In the genomic region with DNA sequence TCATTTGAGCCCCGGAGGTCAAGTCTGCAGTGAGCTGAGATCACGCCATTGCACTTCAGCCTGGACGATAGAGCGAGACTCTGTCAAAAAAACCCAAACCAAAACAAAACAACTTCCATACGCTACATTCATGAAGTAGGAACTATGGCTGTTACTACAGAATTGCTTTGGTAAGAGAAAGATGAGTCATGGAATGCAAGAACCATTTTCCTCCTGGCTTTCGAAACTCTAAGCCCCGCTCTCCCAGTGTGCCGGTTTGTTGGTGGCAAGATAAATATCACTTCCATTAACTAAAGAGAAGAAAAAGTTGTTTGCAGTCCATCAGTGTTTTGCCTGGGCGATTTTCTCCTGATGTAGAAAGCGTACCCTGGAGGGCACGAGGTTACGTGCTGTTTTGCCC, we compare ENCODE assay signal across 19 cellular contexts.
DNase-seq lines count a peak whose midpoint lies in the region; ATAC-seq and TF ChIP-seq lines count a peak whose summit lies in the region.
"Had no signal": no experiment of that assay in that cellular context is flagged by ENCODE, and none has a peak within 500 bp of the region (broad histone marks: within the 10 kb centered on the region; RNA-seq: fewer than 3 reads in every experiment).

No MANE protein-coding gene starts in this region.

- H3K4me1 ChIP-seq in breast epithelium (no peaks in the 10 kb centered on the region), SJSA1 (replicated peaks) (peaks cover 31% of the 10 kb centered on the region), H9 (ENCODE audit: insufficient read depth, low read length) (peaks cover 1% of the 10 kb centered on the region; the same call in 1 of the 2 replicates)

- intact Hi-C loops in MCF 10A (cut with micrococcal nuclease): no loop called here
- intact Hi-C loops in breast epithelium (cut with DNase I; ENCODE audit: low total_unique reads): no loop called here

- no peaks in the 10 kb centered on the region for H3K27me3 ChIP-seq in breast epithelium
- no peaks in the 10 kb centered on the region for H3K27me3 ChIP-seq in SJSA1 (replicated peaks)
- H3K27me3 ChIP-seq in H9 (ENCODE audit: insufficient read depth, low read length): no peaks in the 10 kb centered on the region
- H3K27me3 ChIP-seq: ovary had no signal

- TF ChIP-seq CTCF in MCF 10A (IDR thresholded peaks at IDR 0.05; ENCODE audit: unreplicated experiment): no peak
- TF ChIP-seq CTCF in breast epithelium (IDR thresholded peaks at IDR 0.05): no peak
- TF ChIP-seq CTCF in fibroblast of mammary gland (conservative IDR thresholded peaks at IDR 0.05; ENCODE audit: control insufficient read depth, insufficient read depth, low read depth, low read length): no peak
- no peak for TF ChIP-seq CTCF in H9 (conservative IDR thresholded peaks at IDR 0.05)

- H3K9me3 ChIP-seq in breast epithelium (no peaks in the 10 kb centered on the region), SJSA1 (replicated peaks) (no peaks in the 10 kb centered on the region), H9 (ENCODE audit: control insufficient read depth, low read depth, low read length) (no peaks in the 10 kb centered on the region)
- H3K9me3 ChIP-seq: ovary had no signal

- H3K27me3 Mint-ChIP-seq in MCF 10A (ENCODE audit: insufficient read depth, unreplicated experiment): no peaks in the 10 kb centered on the region
- no peaks in the 10 kb centered on the region for H3K27me3 Mint-ChIP-seq in stimulated activated naive B cell treated with anti-CD40 and anti-IgM and Interleukin-4, amounts not matched to agents 10 μg/mL and 1 μg/mL and 100 μg/mL, for 72 hours
- no peaks in the 10 kb centered on the region for H3K27me3 Mint-ChIP-seq in effector memory CD8-positive, alpha-beta T cell
- no peaks in the 10 kb centered on the region for H3K27me3 Mint-ChIP-seq in H9 (ENCODE audit: low read depth)
- H3K27me3 Mint-ChIP-seq: activated naive CD4-positive, alpha-beta T cell treated with anti-CD3 and anti-CD28 coated beads, Interleukin-2, amount 50 U/mL, for 24 hours; type B pancreatic cell had no signal

- no peaks in the 10 kb centered on the region for H3K79me1 ChIP-seq in H9 (ENCODE audit: insufficient read depth, low read depth, low read length, poor library complexity, severe bottlenecking)

- H3K27ac Mint-ChIP-seq in MCF 10A (ENCODE audit: low read depth, unreplicated experiment) (no peak overlapping the region), H9 (no peak overlapping the region)
- H3K27ac Mint-ChIP-seq in stimulated activated naive B cell treated with anti-CD40 and anti-IgM and Interleukin-4, amounts not matched to agents 10 μg/mL and 1 μg/mL and 100 μg/mL, for 72 hours: peak overlapping the region; percentile 20
- H3K27ac Mint-ChIP-seq in effector memory CD8-positive, alpha-beta T cell: no peak overlapping the region
- H3K27ac Mint-ChIP-seq: activated naive CD4-positive, alpha-beta T cell treated with anti-CD3 and anti-CD28 coated beads, Interleukin-2, amount 50 U/mL, for 24 hours; type B pancreatic cell had no signal

- H3K36me3 ChIP-seq in breast epithelium (no peaks in the 10 kb centered on the region), SJSA1 (no peaks in the 10 kb centered on the region; the same call in 1 of the 2 replicates)
- H3K36me3 ChIP-seq: ovary had no signal

- no peak overlapping the region for H2BK120ac ChIP-seq in H9 (ENCODE audit: low read depth, low read length, poor library complexity, severe bottlenecking)

- no peak overlapping the region for H4K5ac ChIP-seq in H9 (ENCODE audit: insufficient read length, low read depth, low read length)

- no peak overlapping the region for H3K4ac ChIP-seq in H9 (ENCODE audit: low read depth, low read length)

- TF ChIP-seq POLR2A in breast epithelium (IDR thresholded peaks at IDR 0.05): no peak

- H3T11ph ChIP-seq in H9 (ENCODE audit: low read length): no peak overlapping the region

- H3K79me2 ChIP-seq in H9 (ENCODE audit: insufficient read depth, low read length): no peaks in the 10 kb centered on the region

- H2BK12ac ChIP-seq in H9 (ENCODE audit: insufficient read length, low read depth, low read length): no peak overlapping the region

- H4K8ac ChIP-seq in H9 (replicated peaks; ENCODE audit: insufficient read length, low read depth, low read length): no peak overlapping the region

- no peak for ATAC-seq in stimulated activated naive B cell treated with anti-CD40 and anti-IgM and Interleukin-4, amounts not matched to agents 10 μg/mL and 1 μg/mL and 100 μg/mL, for 72 hours (replicated peaks)
- no peak for ATAC-seq in HG03354 (IDR thresholded peaks at IDR 0.05; ENCODE audit: poor library complexity, severe bottlenecking, unreplicated experiment)
- ATAC-seq in effector memory CD8-positive, alpha-beta T cell (replicated peaks): no peak
- ATAC-seq: left colon had no signal

- BruUV-seq in MCF 10A (replicated peaks; lab: Mats Ljungman, UMichigan): no TSS peak

- no peak overlapping the region for H3K18ac ChIP-seq in H9 (ENCODE audit: insufficient read length, low read depth, low read length)

- no peaks in the 10 kb centered on the region for H3K23me2 ChIP-seq in H9 (ENCODE audit: insufficient read length, low read depth, low read length, poor library complexity, severe bottlenecking)

- peak; percentile 74 for DNase-seq in MCF 10A (ENCODE audit: unreplicated experiment)
- no peak for DNase-seq in breast epithelium (ENCODE audit: low spot score in 2 of 2)
- no peak for DNase-seq in SJSA1 (ENCODE audit: low read depth in 1 of 2, low spot score in 2 of 2)
- peak; percentile 63 for DNase-seq in fibroblast of mammary gland (ENCODE audit: low read depth)
- DNase-seq in stimulated activated naive B cell treated with anti-CD40 and anti-IgM and Interleukin-4, amounts not matched to agents 10 μg/mL and 1 μg/mL and 100 μg/mL, for 72 hours: no peak
- no peak for DNase-seq in effector memory CD8-positive, alpha-beta T cell
- no peak for DNase-seq in H9
- DNase-seq: 8988T; activated T-cell treated with anti-CD3 and anti-CD28 coated beads, Interleukin-2, amount 50 U/mL, for 1 hour; cerebellar nuclear complex; left colon; NCI-H1092 treated with DMSO at 0.1 percent for 48 hours; ovary; SHP77 had no signal

- H3K4me3 ChIP-seq in breast epithelium (no peak overlapping the region), SJSA1 (no peak overlapping the region), fibroblast of mammary gland (ENCODE audit: control insufficient read depth, low read depth, low read length) (no peak overlapping the region)
- H3K4me3 ChIP-seq: ovary, skin epidermis had no signal

- H3K4me1 Mint-ChIP-seq in MCF 10A (ENCODE audit: insufficient read depth, unreplicated experiment): peaks cover 12% of the 10 kb centered on the region
- H3K4me1 Mint-ChIP-seq in stimulated activated naive B cell treated with anti-CD40 and anti-IgM and Interleukin-4, amounts not matched to agents 10 μg/mL and 1 μg/mL and 100 μg/mL, for 72 hours: peaks cover 17 to 19% of the 10 kb centered on the region in 2 donors
- H3K4me1 Mint-ChIP-seq in effector memory CD8-positive, alpha-beta T cell (ENCODE audit: low read depth in 2 of 2): peaks cover 9 to 13% of the 10 kb centered on the region in 2 donors
- H3K4me1 Mint-ChIP-seq in H9: peaks cover 3 to 14% of the 10 kb centered on the region in 2 experiments

- no peak overlapping the region for H2AK5ac ChIP-seq in H9 (ENCODE audit: insufficient read length, low read length)

- H2AFZ ChIP-seq in H9 (ENCODE audit: low read length): no peak overlapping the region

- H3K9ac ChIP-seq in H9 (ENCODE audit: extremely low read depth, insufficient read length, low read length): no peak overlapping the region

- no peak overlapping the region for H4K91ac ChIP-seq in H9 (ENCODE audit: insufficient read length, low read depth, low read length)

- no peak overlapping the region for H3K27ac ChIP-seq in breast epithelium
- H3K27ac ChIP-seq in SJSA1: peak overlapping the region; percentile 24; the same call in 1 of the 2 replicates
- H3K27ac ChIP-seq in H9 (ENCODE audit: insufficient read length, low read depth, low read length): no peak overlapping the region
- H3K27ac ChIP-seq: epithelial cell of prostate, ovary, skin epidermis had no signal

- no peak overlapping the region for H3K4me2 ChIP-seq in H9 (ENCODE audit: insufficient read depth, insufficient read length, low read length)

- H3K36me3 Mint-ChIP-seq in MCF 10A (ENCODE audit: insufficient read depth, unreplicated experiment) (no peaks in the 10 kb centered on the region), H9 (ENCODE audit: insufficient read depth in 1 of 3, low read depth in 3 of 3) (0 out of 7 replicates have a peak, but pooled peaks cover 0 to 2% (median 0%) of the 10 kb centered on the region in 3 experiments)
- H3K36me3 Mint-ChIP-seq in stimulated activated naive B cell treated with anti-CD40 and anti-IgM and Interleukin-4, amounts not matched to agents 10 μg/mL and 1 μg/mL and 100 μg/mL, for 72 hours: peaks cover 34 to 76% of the 10 kb centered on the region in 2 donors
- no peaks in the 10 kb centered on the region for H3K36me3 Mint-ChIP-seq in effector memory CD8-positive, alpha-beta T cell (ENCODE audit: insufficient read depth)
- H3K36me3 Mint-ChIP-seq: activated naive CD4-positive, alpha-beta T cell treated with anti-CD3 and anti-CD28 coated beads, Interleukin-2, amount 50 U/mL, for 24 hours had no signal

- H3K4me3 Mint-ChIP-seq in MCF 10A (ENCODE audit: unreplicated experiment) (no peak overlapping the region), H9 (no peak overlapping the region)
- no peak overlapping the region for H3K4me3 Mint-ChIP-seq in stimulated activated naive B cell treated with anti-CD40 and anti-IgM and Interleukin-4, amounts not matched to agents 10 μg/mL and 1 μg/mL and 100 μg/mL, for 72 hours
- H3K4me3 Mint-ChIP-seq in effector memory CD8-positive, alpha-beta T cell: no peak overlapping the region
- H3K4me3 Mint-ChIP-seq: activated naive CD4-positive, alpha-beta T cell treated with anti-CD3 and anti-CD28 coated beads, Interleukin-2, amount 50 U/mL, for 24 hours; type B pancreatic cell had no signal

- POLR2A ChIA-PET in MCF 10A (lab: Yijun Ruan, JAX): no interaction called here

- no CpG with 5 or more reads among the region's 12 CpGs for WGBS in H9 (ENCODE audit: extremely low coverage, insufficient read length, low lambda C conversion rate)

- no peak overlapping the region for H3K14ac ChIP-seq in H9 (ENCODE audit: insufficient read depth, low read length)

- H2BK20ac ChIP-seq in H9 (ENCODE audit: low read depth, low read length, poor library complexity, severe bottlenecking): no peak overlapping the region

- CTCF ChIA-PET in MCF 10A (lab: Yijun Ruan, JAX): interaction anchor here (1.1 kb wide), 1 partner anchor 11 kb away, joined by 4 read pairs; no protein-coding TSS in a partner anchor

- no peaks in the 10 kb centered on the region for H4K20me1 ChIP-seq in H9 (ENCODE audit: control insufficient read depth, insufficient read depth, insufficient read length)

- H3K56ac ChIP-seq in H9 (ENCODE audit: insufficient read length, low read depth, low read length): no peak overlapping the region

- H2BK15ac ChIP-seq in H9 (ENCODE audit: low read depth, low read length): no peak overlapping the region

- no peak overlapping the region for H2BK5ac ChIP-seq in H9 (ENCODE audit: insufficient read length, low read length)

- no peak overlapping the region for H3K23ac ChIP-seq in H9 (ENCODE audit: insufficient read length, low read depth, low read length)

- H3K9me3 Mint-ChIP-seq in MCF 10A (ENCODE audit: unreplicated experiment): no peaks in the 10 kb centered on the region
- H3K9me3 Mint-ChIP-seq in stimulated activated naive B cell treated with anti-CD40 and anti-IgM and Interleukin-4, amounts not matched to agents 10 μg/mL and 1 μg/mL and 100 μg/mL, for 72 hours: peaks cover 5 to 16% of the 10 kb centered on the region in 2 donors
- H3K9me3 Mint-ChIP-seq in effector memory CD8-positive, alpha-beta T cell: peaks cover 0 to 7% of the 10 kb centered on the region in 2 donors
- H3K9me3 Mint-ChIP-seq in H9: no peaks in the 10 kb centered on the region
- H3K9me3 Mint-ChIP-seq: activated naive CD4-positive, alpha-beta T cell treated with anti-CD3 and anti-CD28 coated beads, Interleukin-2, amount 50 U/mL, for 24 hours had no signal

Comparison
In these comparisons a context has a peak if more than half of its experiments do, and no peak if none do; other contexts are left out.
1. DNase-seq: peak in MCF 10A (single experiment) and fibroblast of mammary gland (single experiment); none in breast epithelium (0 of 2), SJSA1 (0 of 2), stimulated activated naive B cell treated with anti-CD40 and anti-IgM and Interleukin-4, amounts not matched to agents 10 μg/mL and 1 μg/mL and 100 μg/mL, for 72 hours (single experiment), effector memory CD8-positive, alpha-beta T cell (0 of 3) and H9 (single experiment).